Comparison of ENCODE assay signal across 18 cellular contexts in genomic region chr2:240123821-240124650, GRCh38. TPM values are rescaled to one million over a fixed set of nuclear protein-coding genes. Genes with fewer than 3 reads are reported as not detected.
"Had no signal": no experiment of that assay in that cellular context is flagged by ENCODE, and none has a peak within 500 bp of the region (broad histone marks: within the 10 kb centered on the region; RNA-seq: fewer than 3 reads in every experiment).

No MANE protein-coding gene starts in this region.

- H3K9me3 Mint-ChIP-seq: activated T-helper 17 cell treated with anti-CD3 and anti-CD28 coated beads, Interleukin-2, amount 50 U/mL, for 72 hours; dendritic cell treated with granulocyte-macrophage colony-stimulating factor and Interleukin-4, amounts not matched to agents 40 ng/mL and 50 ng/mL, for 4 days; stimulated activated memory B cell treated with anti-CD40 and anti-IgM and Interleukin-4, amounts not matched to agents 10 μg/mL and 1 μg/mL and 100 μg/mL, for 72 hours had no signal

- H3K36me3 ChIP-seq: pancreas had no signal

- DNase-seq: activated CD4-positive, alpha-beta T cell treated with anti-CD3 and anti-CD28 coated beads, Interleukin-2, amount 50 U/mL, for 4 hours; activated CD4-positive, CD25-positive, alpha-beta regulatory T cell treated with anti-CD3 and anti-CD28 coated beads, Interleukin-2, amount 50 U/mL, for 72 hours; activated naive CD4-positive, alpha-beta T cell treated with anti-CD3 and anti-CD28 coated beads, Interleukin-2, amount 50 U/mL, for 16 hours; amniotic stem cell; mesenchymal stem cell; retina; SJCRH30 had no signal

- H3K4me2 ChIP-seq: smooth muscle cell had no signal

- ATAC-seq: activated T-helper 17 cell treated with anti-CD3 and anti-CD28 coated beads, Interleukin-2, amount 50 U/mL, for 72 hours; pancreas had no signal

- H3K27ac Mint-ChIP-seq: activated T-helper 17 cell treated with anti-CD3 and anti-CD28 coated beads, Interleukin-2, amount 50 U/mL, for 72 hours; brain; dendritic cell treated with granulocyte-macrophage colony-stimulating factor and Interleukin-4, amounts not matched to agents 40 ng/mL and 50 ng/mL, for 4 days; stimulated activated memory B cell treated with anti-CD40 and anti-IgM and Interleukin-4, amounts not matched to agents 10 μg/mL and 1 μg/mL and 100 μg/mL, for 72 hours had no signal

- H3K4me1 Mint-ChIP-seq: brain, neural crest cell had no signal

- H3K4me3 ChIP-seq: pancreas, SJCRH30, smooth muscle cell, tibial nerve had no signal

- H3K4me3 Mint-ChIP-seq: activated T-helper 17 cell treated with anti-CD3 and anti-CD28 coated beads, Interleukin-2, amount 50 U/mL, for 72 hours; brain; dendritic cell treated with granulocyte-macrophage colony-stimulating factor and Interleukin-4, amounts not matched to agents 40 ng/mL and 50 ng/mL, for 4 days; neural crest cell; stimulated activated memory B cell treated with anti-CD40 and anti-IgM and Interleukin-4, amounts not matched to agents 10 μg/mL and 1 μg/mL and 100 μg/mL, for 72 hours had no signal

- H3K27me3 ChIP-seq: pancreas, SJCRH30, tibial nerve had no signal

- H3K9me3 ChIP-seq: pancreas, SJCRH30 had no signal

- H3K4me1 ChIP-seq: pancreas, tibial nerve had no signal

- H3K27me3 Mint-ChIP-seq: activated T-helper 17 cell treated with anti-CD3 and anti-CD28 coated beads, Interleukin-2, amount 50 U/mL, for 72 hours; brain; stimulated activated memory B cell treated with anti-CD40 and anti-IgM and Interleukin-4, amounts not matched to agents 10 μg/mL and 1 μg/mL and 100 μg/mL, for 72 hours had no signal

- H3K27ac ChIP-seq: pancreas, SJCRH30, tibial nerve had no signal

- FAIRE-seq: pancreas had no signal

RNA-seq across cellular contexts. Expression of gene OTOS, which starts 16.4 kb away (rescaled TPM):
- total RNA-seq: activated T-helper 17 cell treated with anti-CD3 and anti-CD28 coated beads, Interleukin-2, amount 50 U/mL, for 72 hours; glomerular endothelial cell; neural crest cell; pancreas; SJCRH30; smooth muscle cell; subcutaneous adipose tissue; tibial nerve had no signal
- polyA plus RNA-seq: esophagus, pancreas, smooth muscle cell had no signal
